Comparison of ENCODE assay signal across 25 cellular contexts in the genomic region with DNA sequence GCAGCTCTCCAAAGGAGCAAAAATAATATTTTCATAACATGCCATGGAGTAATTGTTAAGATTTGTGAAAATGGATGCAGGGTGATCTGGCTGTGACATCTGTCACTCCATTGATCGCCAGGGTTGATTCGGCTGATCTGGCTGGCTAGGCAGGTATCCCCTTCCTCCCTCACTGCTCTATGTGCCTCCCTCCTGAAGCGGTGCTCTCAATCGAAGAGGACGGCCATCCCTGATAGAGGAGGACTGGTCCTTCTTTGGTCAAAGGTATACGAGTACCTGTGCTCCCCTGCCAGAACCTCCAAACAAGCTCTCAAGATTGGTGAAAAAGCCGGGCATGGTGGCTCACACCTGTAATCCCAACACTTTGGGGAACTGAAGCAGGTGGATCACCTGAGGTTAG. TPM values are rescaled to one million over a fixed set of nuclear protein-coding genes. Genes with fewer than 3 reads are reported as not detected.
DNase-seq lines count a peak whose midpoint lies in the region; ATAC-seq and TF ChIP-seq lines count a peak whose summit lies in the region.
"Had no signal": no experiment of that assay in that cellular context is flagged by ENCODE, and none has a peak within 500 bp of the region (broad histone marks: within the 10 kb centered on the region; RNA-seq: fewer than 3 reads in every experiment).

No MANE protein-coding gene starts in this region.

- intact Hi-C loops in transverse colon (cut with DNase I; ENCODE audit: low total_unique reads) = no loop called here

- WGBS in esophagus, 2 donors = 96 to 97% methylated on average over 7 of the region's 7 CpGs
- 93% methylated on average over 7 of the region's 7 CpGs; no CpG with 5 or more reads in 1 of the 2 donors for WGBS in transverse colon (ENCODE audit: low coverage in 1 of 2), 2 donors

- no peaks in the 10 kb centered on the region for H3K27me3 ChIP-seq in Peyer's patch
- H3K27me3 ChIP-seq in esophagus (ENCODE audit: control insufficient read depth in 1 of 2, insufficient read depth in 2 of 2, low read length in 2 of 2) = no peaks in the 10 kb centered on the region
- no peaks in the 10 kb centered on the region for H3K27me3 ChIP-seq in transverse colon

- TF ChIP-seq EP300 in transverse colon (IDR thresholded peaks at IDR 0.05; ENCODE audit: low read depth) = no peak

- DNase-seq in stimulated activated naive CD8-positive, alpha-beta T cell treated with anti-CD3 and anti-CD28 coated beads, Interleukin-15, Interleukin-2, amounts not matched to agents 100 U/mL and 50 U/mL, for 24 hours = no peak
- DNase-seq in Peyer's patch (peak in 2 of 3 donors; percentile 12 to 31), transverse colon (no peak), NCI-H146 treated with DMSO at 0.1 percent for 48 hours (lab: John Stamatoyannopoulos, UW; ENCODE audit: unreplicated experiment) (no peak), GM19240 (ENCODE audit: insufficient read length, low spot score) (no peak), chondrocyte (ENCODE audit: low spot score) (no peak)
- DNase-seq: C1 segment of cervical spinal cord, DMS 273 treated with DMSO at 0.1 percent for 48 hours, DMS79, GDM1, MV-4-11, NCI-H1105, NCI-H1436 treated with DMSO at 0.1 percent for 48 hours, NCI-H1930, NCI-H2107, NCI-H446, NCI-H524 treated with DMSO at 0.1 percent for 48 hours, NCI-H774, RPMI8226, SIG-M5 had no signal

- TF ChIP-seq POLR2A in Peyer's patch (IDR thresholded peaks at IDR 0.05) (no peak), transverse colon (IDR thresholded peaks at IDR 0.05) (no peak)

- peaks cover 91% of the 10 kb centered on the region for H3K4me1 Mint-ChIP-seq in stimulated activated naive CD8-positive, alpha-beta T cell treated with anti-CD3 and anti-CD28 coated beads, Interleukin-15, Interleukin-2, amounts not matched to agents 100 ng/mL and 50 ng/mL, for 24 hours (ENCODE audit: low read depth)
- H3K4me1 Mint-ChIP-seq in chondrocyte (ENCODE audit: low read depth) = peaks cover 24% of the 10 kb centered on the region

- H3K27ac ChIP-seq in Peyer's patch (no peak overlapping the region), esophagus (ENCODE audit: low read depth in 2 of 2, low read length in 1 of 2) (peak overlapping the region; percentile 50 to 87), transverse colon (peak overlapping the region; percentile 19 to 71 (median 53))

- no peak overlapping the region for H3K4me3 Mint-ChIP-seq in stimulated activated naive CD8-positive, alpha-beta T cell treated with anti-CD3 and anti-CD28 coated beads, Interleukin-15, Interleukin-2, amounts not matched to agents 100 ng/mL and 50 ng/mL, for 24 hours
- no peak overlapping the region for H3K4me3 Mint-ChIP-seq in chondrocyte (ENCODE audit: unreplicated experiment)
- H3K4me3 Mint-ChIP-seq: CD8-positive, alpha-beta T cell had no signal

- H3K36me3 Mint-ChIP-seq in stimulated activated naive CD8-positive, alpha-beta T cell treated with anti-CD3 and anti-CD28 coated beads, Interleukin-15, Interleukin-2, amounts not matched to agents 100 ng/mL and 50 ng/mL, for 24 hours (ENCODE audit: low read depth) = peaks cover 24% of the 10 kb centered on the region
- H3K36me3 Mint-ChIP-seq in chondrocyte (ENCODE audit: low read depth) = peaks cover 4% of the 10 kb centered on the region

- H3K9me3 Mint-ChIP-seq in stimulated activated naive CD8-positive, alpha-beta T cell treated with anti-CD3 and anti-CD28 coated beads, Interleukin-15, Interleukin-2, amounts not matched to agents 100 ng/mL and 50 ng/mL, for 24 hours = peaks cover 3% of the 10 kb centered on the region
- peaks cover 6% of the 10 kb centered on the region for H3K9me3 Mint-ChIP-seq in chondrocyte (ENCODE audit: low read depth)
- H3K9me3 Mint-ChIP-seq: CD8-positive, alpha-beta T cell had no signal

- H3K4me3 ChIP-seq in Peyer's patch (no peak overlapping the region), esophagus (ENCODE audit: low read depth in 1 of 2, low read length in 2 of 2) (no peak overlapping the region), transverse colon (no peak overlapping the region)
- H3K4me3 ChIP-seq: K562, SK-N-MC had no signal

- H3K27ac Mint-ChIP-seq in stimulated activated naive CD8-positive, alpha-beta T cell treated with anti-CD3 and anti-CD28 coated beads, Interleukin-15, Interleukin-2, amounts not matched to agents 100 ng/mL and 50 ng/mL, for 24 hours = peak overlapping the region; percentile 34
- no peak overlapping the region for H3K27ac Mint-ChIP-seq in chondrocyte (ENCODE audit: unreplicated experiment)
- H3K27ac Mint-ChIP-seq: CD8-positive, alpha-beta T cell had no signal

- peaks cover 0 to 17% (median 3%) of the 10 kb centered on the region in 4 donors for H3K4me1 ChIP-seq in Peyer's patch
- H3K4me1 ChIP-seq in esophagus (ENCODE audit: control insufficient read depth in 2 of 2, insufficient read depth in 2 of 2, low read length in 1 of 2) = peaks cover 0 to 3% of the 10 kb centered on the region in 2 donors
- peaks cover 0 to 34% (median 14%) of the 10 kb centered on the region in 4 donors for H3K4me1 ChIP-seq in transverse colon

- H3K36me3 ChIP-seq in Peyer's patch = no peaks in the 10 kb centered on the region
- no peaks in the 10 kb centered on the region for H3K36me3 ChIP-seq in esophagus (ENCODE audit: control insufficient read depth in 2 of 2, insufficient read depth in 2 of 2, low read length in 1 of 2)
- no peaks in the 10 kb centered on the region for H3K36me3 ChIP-seq in transverse colon

- no peak for TF ChIP-seq CTCF in Peyer's patch (IDR thresholded peaks at IDR 0.05)
- no peak for TF ChIP-seq CTCF in transverse colon (IDR thresholded peaks at IDR 0.05)
- no peak for TF ChIP-seq CTCF in chondrocyte (IDR thresholded peaks at IDR 0.05)

- no peak for ATAC-seq in stimulated activated naive CD8-positive, alpha-beta T cell treated with anti-CD3 and anti-CD28 coated beads, Interleukin-15, Interleukin-2, amounts not matched to agents 100 U/mL and 50 U/mL, for 24 hours
- ATAC-seq: CD8-positive, alpha-beta T cell; K562 had no signal

- H3K9me3 ChIP-seq in Peyer's patch (no peaks in the 10 kb centered on the region), esophagus (ENCODE audit: control insufficient read depth in 2 of 2, insufficient read depth in 1 of 2, low read depth in 1 of 2, low read length in 1 of 2) (peaks cover 0 to 3% of the 10 kb centered on the region in 2 donors), transverse colon (no peaks in the 10 kb centered on the region)

- no peaks in the 10 kb centered on the region for H3K27me3 Mint-ChIP-seq in stimulated activated naive CD8-positive, alpha-beta T cell treated with anti-CD3 and anti-CD28 coated beads, Interleukin-15, Interleukin-2, amounts not matched to agents 100 ng/mL and 50 ng/mL, for 24 hours
- no peaks in the 10 kb centered on the region for H3K27me3 Mint-ChIP-seq in chondrocyte (ENCODE audit: low read depth)

- in situ Hi-C loops in transverse colon (cut with MboI; ENCODE audit: low pct_ligation_motif_present in 1 of 4, low pct_unique_long_range_greater_than_20kb in 1 of 4, low sequenced_read_pairs in 3 of 4) = no loop called here

RNA-seq across cellular contexts. Expression of gene VCPKMT, which starts 47.9 kb away (rescaled TPM):
- total RNA-seq in Peyer's patch (1 to 10 TPM; 5.8 to 10.0 (median 7.0) TPM), transverse colon (10 to 100 TPM in 1 of 4 donors, 1 to 10 TPM in 3; 3.7 to 12.1 (median 5.9) TPM), chondrocyte (9.3 to 10.4 TPM (median 9.7 TPM) in 3 replicates)
- 10 to 100 TPM in 1 of 2 donors, 1 to 10 TPM in 1; 7.1 to 15.5 TPM for polyA plus RNA-seq in esophagus

Comparison
In these comparisons a context has a peak if more than half of its experiments do, and no peak if none do; other contexts are left out.
1. DNase-seq: peak in Peyer's patch (2 of 3); none in stimulated activated naive CD8-positive, alpha-beta T cell treated with anti-CD3 and anti-CD28 coated beads, Interleukin-15, Interleukin-2, amounts not matched to agents 100 U/mL and 50 U/mL, for 24 hours (single experiment), transverse colon (single experiment), NCI-H146 treated with DMSO at 0.1 percent for 48 hours (single experiment), GM19240 (single experiment) and chondrocyte (single experiment).
2. H3K27ac ChIP-seq: peak in esophagus (2 of 2) and transverse colon (4 of 4); none in Peyer's patch (0 of 4).